Comparison of ENCODE assay signal across 8 cellular contexts in genomic region chr17:58082341-58082869, GRCh38. TPM values are rescaled to one million over a fixed set of nuclear protein-coding genes. Genes with fewer than 3 reads are reported as not detected.
DNase-seq lines count a peak whose midpoint lies in the region; ATAC-seq, FAIRE-seq and TF ChIP-seq lines count a peak whose summit lies in the region.

No MANE protein-coding gene starts in this region.

- ATAC-seq in stimulated activated memory B cell treated with anti-CD40 and anti-IgM and Interleukin-4, amounts not matched to agents 10 μg/mL and 1 μg/mL and 100 μg/mL, for 72 hours = no peak
- ATAC-seq in HG03175 (IDR thresholded peaks at IDR 0.05; ENCODE audit: unreplicated experiment) = no peak

- POLR2A ChIA-PET in activated CD4-positive, alpha-beta memory T cell treated with anti-CD3 and anti-CD28 coated beads for 36 hours (lab: Charles Lee) = interaction anchor here (0.9 to 1.8 kb wide), 4 partner anchors 75 to 137 kb away, joined by 3 to 21 read pairs (median 4); partner anchors contain the start of genes MKS1 and SRSF1

- intact Hi-C loops in activated CD4-positive, alpha-beta memory T cell treated with anti-CD3 and anti-CD28 coated beads for 36 hours (cut with micrococcal nuclease) = loop anchor here (2.0 to 10.0 kb wide), 5 partner anchors 70 to 1022 kb away; partner anchors contain the start of genes MRPS23, SUPT4H1, TRIM37 and VEZF1
- intact Hi-C loops in kidney (cut with DNase I) = no loop called here

- H3K4me1 Mint-ChIP-seq in activated CD4-positive, alpha-beta memory T cell treated with anti-CD3 and anti-CD28 coated beads for 36 hours (ENCODE audit: low read depth) = peaks cover 30% of the 10 kb centered on the region
- H3K4me1 Mint-ChIP-seq in stimulated activated memory B cell treated with anti-CD40 and anti-IgM and Interleukin-4, amounts not matched to agents 10 μg/mL and 1 μg/mL and 100 μg/mL, for 72 hours = peaks cover 16% of the 10 kb centered on the region

- no peaks in the 10 kb centered on the region for H3K9me3 ChIP-seq in kidney (ENCODE audit: control insufficient read depth in 1 of 2, low read length in 2 of 2)

- H3K9ac ChIP-seq in kidney (ENCODE audit: low read length in 2 of 2) = peak overlapping the region in 1 of 2 donors; percentile 49

- peak overlapping the region; percentile 68 for H3K27ac Mint-ChIP-seq in activated CD4-positive, alpha-beta memory T cell treated with anti-CD3 and anti-CD28 coated beads for 36 hours
- H3K27ac Mint-ChIP-seq in stimulated activated memory B cell treated with anti-CD40 and anti-IgM and Interleukin-4, amounts not matched to agents 10 μg/mL and 1 μg/mL and 100 μg/mL, for 72 hours = peak overlapping the region; percentile 84

- DNase-seq in DMS79 treated with DMSO at 0.1 percent for 48 hours (lab: John Stamatoyannopoulos, UW) (peak; percentile 13), DMS79 (lab: John Stamatoyannopoulos, UW) (no peak), kidney (no peak), pons (ENCODE audit: low spot score) (no peak), CD1c-positive myeloid dendritic cell (ENCODE audit: extremely low spot score) (no peak)
- DNase-seq in activated CD4-positive, alpha-beta memory T cell treated with anti-CD3 and anti-CD28 coated beads for 36 hours = peak; percentile 11

- peak overlapping the region; percentile 67 to 68 for H3K27ac ChIP-seq in kidney (ENCODE audit: low read depth in 2 of 2, low read length in 2 of 2)

- H3K4me3 Mint-ChIP-seq in activated CD4-positive, alpha-beta memory T cell treated with anti-CD3 and anti-CD28 coated beads for 36 hours = no peak overlapping the region
- H3K4me3 Mint-ChIP-seq in stimulated activated memory B cell treated with anti-CD40 and anti-IgM and Interleukin-4, amounts not matched to agents 10 μg/mL and 1 μg/mL and 100 μg/mL, for 72 hours = peak overlapping the region; percentile 10

- H3K4me1 ChIP-seq in kidney (ENCODE audit: control insufficient read depth in 1 of 2, insufficient read depth in 1 of 2, low read depth in 1 of 2, low read length in 2 of 2) = peaks cover 21 to 24% of the 10 kb centered on the region in 2 donors

- FAIRE-seq in kidney (lab: Jason Lieb, UNC) = no peak

- peak overlapping the region in 1 of 2 donors; percentile 47 for H3K4me3 ChIP-seq in kidney (ENCODE audit: low read length in 2 of 2)

- CTCF ChIA-PET in activated CD4-positive, alpha-beta memory T cell treated with anti-CD3 and anti-CD28 coated beads for 36 hours (lab: Charles Lee) = interaction anchor here (1.0 to 1.7 kb wide), 3 partner anchors 82 to 167 kb away, joined by 3 to 5 read pairs (median 4); no protein-coding TSS in a partner anchor

- TF ChIP-seq CTCF in kidney (IDR thresholded peaks at IDR 0.05; ENCODE audit: borderline replicate concordance, extremely low read depth, insufficient read depth) = no peak

- H3K9me3 Mint-ChIP-seq in activated CD4-positive, alpha-beta memory T cell treated with anti-CD3 and anti-CD28 coated beads for 36 hours = no peaks in the 10 kb centered on the region
- no peaks in the 10 kb centered on the region for H3K9me3 Mint-ChIP-seq in stimulated activated memory B cell treated with anti-CD40 and anti-IgM and Interleukin-4, amounts not matched to agents 10 μg/mL and 1 μg/mL and 100 μg/mL, for 72 hours

- H3K27me3 Mint-ChIP-seq in activated CD4-positive, alpha-beta memory T cell treated with anti-CD3 and anti-CD28 coated beads for 36 hours = no peaks in the 10 kb centered on the region
- H3K27me3 Mint-ChIP-seq in stimulated activated memory B cell treated with anti-CD40 and anti-IgM and Interleukin-4, amounts not matched to agents 10 μg/mL and 1 μg/mL and 100 μg/mL, for 72 hours = no peaks in the 10 kb centered on the region

- peaks cover 13% of the 10 kb centered on the region for H3K36me3 Mint-ChIP-seq in activated CD4-positive, alpha-beta memory T cell treated with anti-CD3 and anti-CD28 coated beads for 36 hours
- H3K36me3 Mint-ChIP-seq in stimulated activated memory B cell treated with anti-CD40 and anti-IgM and Interleukin-4, amounts not matched to agents 10 μg/mL and 1 μg/mL and 100 μg/mL, for 72 hours = peaks cover 7% of the 10 kb centered on the region

- H3K36me3 ChIP-seq in kidney (ENCODE audit: control insufficient read depth in 1 of 2, insufficient read depth in 2 of 2, low read length in 2 of 2) = peaks cover 3 to 14% of the 10 kb centered on the region in 2 donors

RNA-seq across cellular contexts. Expression of gene DYNLL2, which starts 0.8 kb away (rescaled TPM):
- 10 to 100 TPM; 24.8 to 26.8 TPM for total RNA-seq in activated CD4-positive, alpha-beta memory T cell treated with anti-CD3 and anti-CD28 coated beads for 36 hours
- total RNA-seq in kidney = 43.2 TPM
- 59.7 TPM for polyA plus RNA-seq in kidney (ENCODE audit: insufficient read depth, low read depth, low replicate concordance)

Comparison
In these comparisons a context has a peak if more than half of its experiments do, and no peak if none do; other contexts are left out.
1. DNase-seq: peak in DMS79 treated with DMSO at 0.1 percent for 48 hours (single experiment) and activated CD4-positive, alpha-beta memory T cell treated with anti-CD3 and anti-CD28 coated beads for 36 hours (single experiment); none in DMS79 (single experiment), kidney (single experiment), pons (single experiment) and CD1c-positive myeloid dendritic cell (single experiment).